ENCODE assay signal across 9 cellular contexts in the genomic region with DNA sequence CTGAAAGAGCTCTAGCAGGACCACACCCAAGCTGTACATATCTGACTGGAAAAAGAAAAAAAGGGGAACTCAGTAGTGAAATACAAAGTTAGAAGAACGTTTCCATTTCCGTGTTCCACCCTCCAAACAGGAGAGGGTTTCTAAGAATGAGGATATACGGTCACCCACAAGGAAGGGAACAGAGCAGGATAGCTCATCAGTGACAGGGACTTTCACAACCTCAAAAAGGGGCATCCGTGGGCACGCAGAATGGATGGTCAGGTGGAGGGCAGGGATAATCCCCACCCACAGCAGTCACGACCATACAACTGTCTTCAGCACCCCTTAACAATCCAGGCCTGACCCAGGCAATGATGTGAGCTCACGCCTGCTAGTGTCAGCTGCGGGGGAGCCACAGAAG. TPM values are rescaled to one million over a fixed set of nuclear protein-coding genes. Genes with fewer than 3 reads are reported as not detected.
DNase-seq lines count a peak whose midpoint lies in the region; ATAC-seq, FAIRE-seq and TF ChIP-seq lines count a peak whose summit lies in the region.
"Had no signal": no experiment of that assay in that cellular context is flagged by ENCODE, and none has a peak within 500 bp of the region (broad histone marks: within the 10 kb centered on the region; RNA-seq: fewer than 3 reads in every experiment).

No MANE protein-coding gene starts in this region.

- no peak for DNase-seq in GM12891 (ENCODE audit: insufficient read length, low spot score)
- DNase-seq in NOMO-1 treated with dmso at 0.1 percent for 144 hours (lab: John Stamatoyannopoulos, UW; ENCODE audit: unreplicated experiment), result peak; percentile 50
- no peak for DNase-seq in effector memory CD4-positive, alpha-beta T cell
- DNase-seq in osteocyte (ENCODE audit: extremely low spot score, unreplicated experiment), result no peak
- no peak for DNase-seq in stimulated activated CD4-positive, alpha-beta T cell treated with anti-CD3 and anti-CD28 coated beads, Interleukin-4, amount 100 ng/mL, for 24 hours
- no peak for DNase-seq in NCI-H774 (lab: John Stamatoyannopoulos, UW)
- DNase-seq in GM19239 (ENCODE audit: insufficient read length, low spot score), result no peak
- DNase-seq: kidney glomerular epithelial cell had no signal

- H3K9me3 Mint-ChIP-seq in osteocyte (ENCODE audit: unreplicated experiment), result no peaks in the 10 kb centered on the region

- no peak overlapping the region for H3K27ac ChIP-seq in effector memory CD4-positive, alpha-beta T cell (ENCODE audit: insufficient read depth, low read length, poor library complexity, severe bottlenecking)

- H3K36me3 ChIP-seq in effector memory CD4-positive, alpha-beta T cell (ENCODE audit: control insufficient read depth, insufficient read depth, low read length), result peaks cover 46% of the 10 kb centered on the region

- H3K27me3 ChIP-seq in effector memory CD4-positive, alpha-beta T cell (replicated peaks; ENCODE audit: control insufficient read depth, insufficient read depth, low read length, poor library complexity, severe bottlenecking), result no peaks in the 10 kb centered on the region

- no peak for FAIRE-seq in GM12891 (lab: Jason Lieb, UNC)
- no peak for FAIRE-seq in GM19239 (lab: Jason Lieb, UNC)

- no peaks in the 10 kb centered on the region for H3K27me3 Mint-ChIP-seq in osteocyte (ENCODE audit: unreplicated experiment)

- ATAC-seq in HG03457 (IDR thresholded peaks at IDR 0.05; ENCODE audit: unreplicated experiment), result no peak

- H3K4me3 ChIP-seq in effector memory CD4-positive, alpha-beta T cell (ENCODE audit: insufficient read depth, low read depth, low read length, poor library complexity, severe bottlenecking), result peak overlapping the region; percentile 29

- no peak overlapping the region for H3K4me3 Mint-ChIP-seq in osteocyte (ENCODE audit: unreplicated experiment)

- H3K9me3 ChIP-seq in effector memory CD4-positive, alpha-beta T cell (ENCODE audit: control insufficient read depth, low read length), result no peaks in the 10 kb centered on the region

- no peak for TF ChIP-seq POLR2A in GM12891 (IDR thresholded peaks at IDR 0.05; ENCODE audit: low read depth, low read length)

- H3K4me1 Mint-ChIP-seq in osteocyte (ENCODE audit: unreplicated experiment), result peaks cover 6% of the 10 kb centered on the region

- no peak for TF ChIP-seq CTCF in osteocyte (IDR thresholded peaks at IDR 0.05)

- H3K4me1 ChIP-seq in effector memory CD4-positive, alpha-beta T cell (ENCODE audit: control insufficient read depth, insufficient read depth, low read length, poor library complexity, severe bottlenecking), result peaks cover 17% of the 10 kb centered on the region

- peak overlapping the region; percentile 50 for H3K27ac Mint-ChIP-seq in osteocyte (ENCODE audit: unreplicated experiment)

- peaks cover 68% of the 10 kb centered on the region for H3K36me3 Mint-ChIP-seq in osteocyte (ENCODE audit: unreplicated experiment)

TF ChIP-seq in GM12891, 5 proteins besides CTCF, POLR2A, EP300 and RAD21:
- TF ChIP-seq SPI1 (IDR thresholded peaks at IDR 0.05; ENCODE audit: low read depth, low read length) (peak; percentile 80), TAF1 (IDR thresholded peaks at IDR 0.05; ENCODE audit: low read depth, low read length) (no peak), POLR2AphosphoS5 (IDR thresholded peaks at IDR 0.05; ENCODE audit: low read depth, low read length) (no peak)

RNA-seq across cellular contexts. Expression of gene ANKRD61, which starts 4.3 kb away (rescaled TPM):
- 0.14 TPM for polyA plus RNA-seq in GM12891 (2012; ENCODE audit: low read depth, missing spikeins)
- total RNA-seq in osteocyte, result not detected in 2 replicates

RNA-seq across cellular contexts. Expression of gene AIMP2, which starts 17.8 kb away (rescaled TPM):
- polyA plus RNA-seq in GM12891 (2012; ENCODE audit: low read depth, missing spikeins), result 30.8 TPM
- 47.7 and 49.6 TPM in 2 replicates for total RNA-seq in osteocyte

RNA-seq across cellular contexts. Expression of gene PMS2, which starts 18.1 kb away (rescaled TPM):
- polyA plus RNA-seq in GM12891 (2012; ENCODE audit: low read depth, missing spikeins), result 9.2 TPM
- total RNA-seq in osteocyte, result 21.4 and 26.3 TPM in 2 replicates

RNA-seq across cellular contexts. Expression of gene EIF2AK1, which starts 32.1 kb away (rescaled TPM):
- 42.4 TPM for polyA plus RNA-seq in GM12891 (2012; ENCODE audit: low read depth, missing spikeins)
- total RNA-seq in osteocyte, result 83.1 and 89.7 TPM in 2 replicates

RNA-seq across cellular contexts. Expression of gene RSPH10B, which starts 56.4 kb away (rescaled TPM):
- 0.05 TPM for polyA plus RNA-seq in GM12891 (2012; ENCODE audit: low read depth, missing spikeins)
- total RNA-seq in osteocyte, result not detected in 2 replicates
